In genomic region chr7:90773269-90773668, GRCh38 we compare ENCODE assay signal across 20 cellular contexts.
"Had no signal": no experiment of that assay in that cellular context is flagged by ENCODE, and none has a peak within 500 bp of the region (broad histone marks: within the 10 kb centered on the region; RNA-seq: fewer than 3 reads in every experiment).

No MANE protein-coding gene starts in this region.

- H3K9me3 ChIP-seq: ascending aorta, lower lobe of right lung, transverse colon, uterus had no signal

- FAIRE-seq: keratinocyte had no signal

- H3K36me3 ChIP-seq: ascending aorta, brain microvascular endothelial cell, lower lobe of right lung, transverse colon, uterus, WERI-Rb-1 had no signal

- H3K4me2 ChIP-seq: smooth muscle cell had no signal

- H3K4me1 ChIP-seq: ascending aorta, uterus had no signal

- H3K27ac ChIP-seq: ascending aorta, brain microvascular endothelial cell, lower lobe of right lung, transverse colon, uterus, WERI-Rb-1 had no signal

- DNase-seq: activated T-cell treated with anti-CD3 and anti-CD28 coated beads, Interleukin-2, amount 50 U/mL, for 1 hour; brain microvascular endothelial cell; caudate nucleus; effector CD4-positive, alpha-beta T cell; erythroblast; foreskin fibroblast; left colon; lower lobe of right lung; naive B cell; occipital lobe; posterior cingulate gyrus; stimulated activated CD4-positive, alpha-beta T cell treated with anti-CD3 and anti-CD28 coated beads, Interleukin-15, amount 100 ng/mL, for 24 hours; transverse colon; uterus; WERI-Rb-1 had no signal

- ATAC-seq: activated naive CD4-positive, alpha-beta T cell treated with anti-CD3 and anti-CD28 coated beads, Interleukin-2, amount 50 U/mL, for 72 hours; left colon; lower lobe of right lung; sciatic nerve had no signal

- H3K4me3 ChIP-seq: ascending aorta, lower lobe of right lung, smooth muscle cell, transverse colon, uterus had no signal

- H3K27me3 ChIP-seq: ascending aorta, brain microvascular endothelial cell, transverse colon, uterus had no signal
